ENCODE assay signal across 1 cellular context in genomic region chr1:30241681-30242080, GRCh38.
TF ChIP-seq lines count a peak whose summit lies in the region.

No MANE protein-coding gene starts in this region.

TF ChIP-seq in HepG2, 621 proteins besides CTCF, POLR2A, EP300 and RAD21:
- TF ChIP-seq SIX1 (CRISPR knock-in tag; IDR thresholded peaks at IDR 0.05; ENCODE audit: borderline replicate concordance) (no peak), ZNF484 (CRISPR knock-in tag; IDR thresholded peaks at IDR 0.05; ENCODE audit: borderline replicate concordance, low read depth) (no peak), MNT (IDR thresholded peaks at IDR 0.05) (peak; percentile 39; the same call in 1 of the 2 replicates), HNRNPL (IDR thresholded peaks at IDR 0.05; ENCODE audit: low read depth, low read length) (no peak), GATA4 (IDR thresholded peaks at IDR 0.05; ENCODE audit: borderline replicate concordance, low read depth) (no peak), STAG1 (CRISPR knock-in tag; IDR thresholded peaks at IDR 0.05) (no peak)
